Comparison of ENCODE assay signal across 1 cellular context in genomic region chr12:63795032-63795687, GRCh38.
TF ChIP-seq lines count a peak whose summit lies in the region.

No MANE protein-coding gene starts in this region.

TF ChIP-seq in HepG2, 621 proteins besides CTCF, POLR2A, EP300 and RAD21:
- TF ChIP-seq MYC (CRISPR knock-in tag; IDR thresholded peaks at IDR 0.05; ENCODE audit: borderline replicate concordance) (no peak), KLF15 (CRISPR knock-in tag; IDR thresholded peaks at IDR 0.05; ENCODE audit: borderline replicate concordance) (no peak), ZNF557 (CRISPR knock-in tag; IDR thresholded peaks at IDR 0.05) (no peak), ZNF326 (CRISPR knock-in tag; IDR thresholded peaks at IDR 0.05; ENCODE audit: borderline replicate concordance) (no peak), CAMTA2 (CRISPR knock-in tag; IDR thresholded peaks at IDR 0.05; ENCODE audit: borderline replicate concordance) (no peak), ETV5 (CRISPR knock-in tag; IDR thresholded peaks at IDR 0.05; ENCODE audit: borderline replicate concordance) (no peak), ZNF770 (CRISPR knock-in tag; IDR thresholded peaks at IDR 0.05) (no peak), MYPOP (CRISPR knock-in tag; IDR thresholded peaks at IDR 0.05) (no peak), REL (CRISPR knock-in tag; conservative IDR thresholded peaks at IDR 0.05) (no peak), RBM22 (optimal IDR thresholded peaks at IDR 0.05; ENCODE audit: low read length) (no peak)
- TF ChIP-seq, protein P1, sequence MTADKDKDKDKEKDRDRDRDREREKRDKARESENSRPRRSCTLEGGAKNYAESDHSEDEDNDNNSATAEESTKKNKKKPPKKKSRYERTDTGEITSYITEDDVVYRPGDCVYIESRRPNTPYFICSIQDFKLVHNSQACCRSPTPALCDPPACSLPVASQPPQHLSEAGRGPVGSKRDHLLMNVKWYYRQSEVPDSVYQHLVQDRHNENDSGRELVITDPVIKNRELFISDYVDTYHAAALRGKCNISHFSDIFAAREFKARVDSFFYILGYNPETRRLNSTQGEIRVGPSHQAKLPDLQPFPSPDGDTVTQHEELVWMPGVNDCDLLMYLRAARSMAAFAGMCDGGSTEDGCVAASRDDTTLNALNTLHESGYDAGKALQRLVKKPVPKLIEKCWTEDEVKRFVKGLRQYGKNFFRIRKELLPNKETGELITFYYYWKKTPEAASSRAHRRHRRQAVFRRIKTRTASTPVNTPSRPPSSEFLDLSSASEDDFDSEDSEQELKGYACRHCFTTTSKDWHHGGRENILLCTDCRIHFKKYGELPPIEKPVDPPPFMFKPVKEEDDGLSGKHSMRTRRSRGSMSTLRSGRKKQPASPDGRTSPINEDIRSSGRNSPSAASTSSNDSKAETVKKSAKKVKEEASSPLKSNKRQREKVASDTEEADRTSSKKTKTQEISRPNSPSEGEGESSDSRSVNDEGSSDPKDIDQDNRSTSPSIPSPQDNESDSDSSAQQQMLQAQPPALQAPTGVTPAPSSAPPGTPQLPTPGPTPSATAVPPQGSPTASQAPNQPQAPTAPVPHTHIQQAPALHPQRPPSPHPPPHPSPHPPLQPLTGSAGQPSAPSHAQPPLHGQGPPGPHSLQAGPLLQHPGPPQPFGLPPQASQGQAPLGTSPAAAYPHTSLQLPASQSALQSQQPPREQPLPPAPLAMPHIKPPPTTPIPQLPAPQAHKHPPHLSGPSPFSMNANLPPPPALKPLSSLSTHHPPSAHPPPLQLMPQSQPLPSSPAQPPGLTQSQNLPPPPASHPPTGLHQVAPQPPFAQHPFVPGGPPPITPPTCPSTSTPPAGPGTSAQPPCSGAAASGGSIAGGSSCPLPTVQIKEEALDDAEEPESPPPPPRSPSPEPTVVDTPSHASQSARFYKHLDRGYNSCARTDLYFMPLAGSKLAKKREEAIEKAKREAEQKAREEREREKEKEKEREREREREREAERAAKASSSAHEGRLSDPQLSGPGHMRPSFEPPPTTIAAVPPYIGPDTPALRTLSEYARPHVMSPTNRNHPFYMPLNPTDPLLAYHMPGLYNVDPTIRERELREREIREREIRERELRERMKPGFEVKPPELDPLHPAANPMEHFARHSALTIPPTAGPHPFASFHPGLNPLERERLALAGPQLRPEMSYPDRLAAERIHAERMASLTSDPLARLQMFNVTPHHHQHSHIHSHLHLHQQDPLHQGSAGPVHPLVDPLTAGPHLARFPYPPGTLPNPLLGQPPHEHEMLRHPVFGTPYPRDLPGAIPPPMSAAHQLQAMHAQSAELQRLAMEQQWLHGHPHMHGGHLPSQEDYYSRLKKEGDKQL (CRISPR knock-in tag; IDR thresholded peaks at IDR 0.05; ENCODE audit: low read depth), result no peak
- TF ChIP-seq, protein P2, sequence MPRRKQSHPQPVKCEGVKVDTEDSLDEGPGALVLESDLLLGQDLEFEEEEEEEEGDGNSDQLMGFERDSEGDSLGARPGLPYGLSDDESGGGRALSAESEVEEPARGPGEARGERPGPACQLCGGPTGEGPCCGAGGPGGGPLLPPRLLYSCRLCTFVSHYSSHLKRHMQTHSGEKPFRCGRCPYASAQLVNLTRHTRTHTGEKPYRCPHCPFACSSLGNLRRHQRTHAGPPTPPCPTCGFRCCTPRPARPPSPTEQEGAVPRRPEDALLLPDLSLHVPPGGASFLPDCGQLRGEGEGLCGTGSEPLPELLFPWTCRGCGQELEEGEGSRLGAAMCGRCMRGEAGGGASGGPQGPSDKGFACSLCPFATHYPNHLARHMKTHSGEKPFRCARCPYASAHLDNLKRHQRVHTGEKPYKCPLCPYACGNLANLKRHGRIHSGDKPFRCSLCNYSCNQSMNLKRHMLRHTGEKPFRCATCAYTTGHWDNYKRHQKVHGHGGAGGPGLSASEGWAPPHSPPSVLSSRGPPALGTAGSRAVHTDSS (CRISPR knock-in tag; conservative IDR thresholded peaks at IDR 0.05), result no peak
